ENCODE assay signal across 25 cellular contexts in genomic region chr5:151118898-151119600, GRCh38. TPM values are rescaled to one million over a fixed set of nuclear protein-coding genes. Genes with fewer than 3 reads are reported as not detected.
DNase-seq lines count a peak whose midpoint lies in the region; ATAC-seq and TF ChIP-seq lines count a peak whose summit lies in the region.
"Had no signal": no experiment of that assay in that cellular context is flagged by ENCODE, and none has a peak within 500 bp of the region (broad histone marks: within the 10 kb centered on the region; RNA-seq: fewer than 3 reads in every experiment).

No MANE protein-coding gene starts in this region.

- TF ChIP-seq CTCF in Peyer's patch (IDR thresholded peaks at IDR 0.05) = no peak
- TF ChIP-seq CTCF in chondrocyte (IDR thresholded peaks at IDR 0.05) = no peak
- no peak for TF ChIP-seq CTCF in CD14-positive monocyte (IDR thresholded peaks at IDR 0.05)

- peaks cover 0 to 51% (median 0%) of the 10 kb centered on the region in 3 donors for H3K36me3 ChIP-seq in Peyer's patch
- H3K36me3 ChIP-seq: breast epithelium had no signal

- H3K36me3 Mint-ChIP-seq in activated T-cell treated with anti-CD3 and anti-CD28 coated beads, Interleukin-2, amount 50 U/mL, for 24 hours (ENCODE audit: low read depth) = peaks cover 94% of the 10 kb centered on the region
- H3K36me3 Mint-ChIP-seq in activated T-cell treated with anti-CD3 and anti-CD28 coated beads, Interleukin-2, amount 50 U/mL, for 4 hours (ENCODE audit: insufficient read depth) = peaks cover 37% of the 10 kb centered on the region
- peaks cover 49% of the 10 kb centered on the region for H3K36me3 Mint-ChIP-seq in chondrocyte (ENCODE audit: low read depth)
- peaks cover 100% of the 10 kb centered on the region for H3K36me3 Mint-ChIP-seq in stimulated activated effector memory CD8-positive, alpha-beta T cell treated with anti-CD3 and anti-CD28 coated beads, Interleukin-12 subunit alpha, Interleukin-12 subunit beta, amount 100 ng/mL, for 72 hours
- H3K36me3 Mint-ChIP-seq in CD14-positive monocyte = peaks cover 74 to 82% of the 10 kb centered on the region in 2 donors

- no peaks in the 10 kb centered on the region for H3K27me3 ChIP-seq in Peyer's patch
- H3K27me3 ChIP-seq: BE2C, breast epithelium, SJCRH30 had no signal

- no peak overlapping the region for H3K4me3 Mint-ChIP-seq in activated T-cell treated with anti-CD3 and anti-CD28 coated beads, Interleukin-2, amount 50 U/mL, for 24 hours
- H3K4me3 Mint-ChIP-seq in activated T-cell treated with anti-CD3 and anti-CD28 coated beads, Interleukin-2, amount 50 U/mL, for 4 hours = no peak overlapping the region
- H3K4me3 Mint-ChIP-seq in chondrocyte (ENCODE audit: unreplicated experiment) (no peak overlapping the region), CD14-positive monocyte (no peak overlapping the region)
- no peak overlapping the region for H3K4me3 Mint-ChIP-seq in stimulated activated effector memory CD8-positive, alpha-beta T cell treated with anti-CD3 and anti-CD28 coated beads, Interleukin-12 subunit alpha, Interleukin-12 subunit beta, amount 100 ng/mL, for 72 hours

- H3K27ac ChIP-seq in Peyer's patch = peak overlapping the region in 3 of 4 donors; percentile 17 to 74 (median 72)
- H3K27ac ChIP-seq: A549, breast epithelium, SJCRH30 had no signal

- peaks cover 27% of the 10 kb centered on the region for H3K4me1 Mint-ChIP-seq in activated T-cell treated with anti-CD3 and anti-CD28 coated beads, Interleukin-2, amount 50 U/mL, for 24 hours (ENCODE audit: low read depth)
- peaks cover 11% of the 10 kb centered on the region for H3K4me1 Mint-ChIP-seq in activated T-cell treated with anti-CD3 and anti-CD28 coated beads, Interleukin-2, amount 50 U/mL, for 4 hours (ENCODE audit: low read depth)
- H3K4me1 Mint-ChIP-seq in chondrocyte (ENCODE audit: low read depth) (peaks cover 2% of the 10 kb centered on the region), CD14-positive monocyte (peaks cover 10% of the 10 kb centered on the region)
- H3K4me1 Mint-ChIP-seq in stimulated activated effector memory CD8-positive, alpha-beta T cell treated with anti-CD3 and anti-CD28 coated beads, Interleukin-12 subunit alpha, Interleukin-12 subunit beta, amount 100 ng/mL, for 72 hours = peaks cover 22% of the 10 kb centered on the region

- no peak overlapping the region for H3K4me3 ChIP-seq in Peyer's patch
- H3K4me3 ChIP-seq: A549, breast epithelium, HAP-1, SJCRH30 had no signal

- ATAC-seq in activated T-cell treated with anti-CD3 and anti-CD28 coated beads, Interleukin-2, amount 50 U/mL, for 4 hours = no peak
- ATAC-seq in stimulated activated effector memory CD8-positive, alpha-beta T cell treated with anti-CD3 and anti-CD28 coated beads, Interleukin-12 subunit alpha, Interleukin-12 subunit beta, amount 100 ng/mL, for 72 hours = no peak
- ATAC-seq in GM21737 (IDR thresholded peaks at IDR 0.05; ENCODE audit: unreplicated experiment) = no peak
- ATAC-seq: A549, Panc1 had no signal

- DNase-seq in activated T-cell treated with anti-CD3 and anti-CD28 coated beads, Interleukin-2, amount 50 U/mL, for 24 hours = no peak
- DNase-seq in activated T-cell treated with anti-CD3 and anti-CD28 coated beads, Interleukin-2, amount 50 U/mL, for 4 hours = no peak
- DNase-seq in Peyer's patch = peak in 1 of 3 donors; percentile 69
- DNase-seq in chondrocyte (ENCODE audit: low spot score) = no peak
- no peak for DNase-seq in stimulated activated effector memory CD8-positive, alpha-beta T cell treated with anti-CD3 and anti-CD28 coated beads, Interleukin-12 subunit alpha, Interleukin-12 subunit beta, amount 100 ng/mL, for 72 hours (ENCODE audit: low spot score in 2 of 2)
- DNase-seq in LoVo (ENCODE audit: low spot score) = no peak
- no peak for DNase-seq in CD14-positive monocyte (ENCODE audit: low spot score)
- DNase-seq: activated CD4-positive, alpha-beta T cell treated with anti-CD3 and anti-CD28 coated beads for 48 hours; BE2C; cortex of kidney; KBM-7; kidney glomerular epithelial cell; mesenchymal stem cell; NCI-H146; NCI-H2171; NCI-H524; retina; SJCRH30; stimulated activated CD4-positive, alpha-beta T cell treated with anti-CD3 and anti-CD28 coated beads, Interleukin-4, amount 100 ng/mL, for 1 hour; T-helper 1 cell had no signal

- no peaks in the 10 kb centered on the region for H3K27me3 Mint-ChIP-seq in activated T-cell treated with anti-CD3 and anti-CD28 coated beads, Interleukin-2, amount 50 U/mL, for 24 hours
- H3K27me3 Mint-ChIP-seq in activated T-cell treated with anti-CD3 and anti-CD28 coated beads, Interleukin-2, amount 50 U/mL, for 4 hours (ENCODE audit: low read depth) = no peaks in the 10 kb centered on the region
- H3K27me3 Mint-ChIP-seq in chondrocyte (ENCODE audit: low read depth) (no peaks in the 10 kb centered on the region), CD14-positive monocyte (ENCODE audit: low read depth in 3 of 3) (no peaks in the 10 kb centered on the region)

- no peaks in the 10 kb centered on the region for H3K9me3 Mint-ChIP-seq in activated T-cell treated with anti-CD3 and anti-CD28 coated beads, Interleukin-2, amount 50 U/mL, for 24 hours
- no peaks in the 10 kb centered on the region for H3K9me3 Mint-ChIP-seq in activated T-cell treated with anti-CD3 and anti-CD28 coated beads, Interleukin-2, amount 50 U/mL, for 4 hours
- no peaks in the 10 kb centered on the region for H3K9me3 Mint-ChIP-seq in chondrocyte (ENCODE audit: low read depth)
- no peaks in the 10 kb centered on the region for H3K9me3 Mint-ChIP-seq in stimulated activated effector memory CD8-positive, alpha-beta T cell treated with anti-CD3 and anti-CD28 coated beads, Interleukin-12 subunit alpha, Interleukin-12 subunit beta, amount 100 ng/mL, for 72 hours
- no peaks in the 10 kb centered on the region for H3K9me3 Mint-ChIP-seq in CD14-positive monocyte

- intact Hi-C loops in CD14-positive monocyte (cut with micrococcal nuclease) = no loop called here

- peak overlapping the region; percentile 72 for H3K27ac Mint-ChIP-seq in activated T-cell treated with anti-CD3 and anti-CD28 coated beads, Interleukin-2, amount 50 U/mL, for 24 hours
- H3K27ac Mint-ChIP-seq in chondrocyte (ENCODE audit: unreplicated experiment) (peak overlapping the region; percentile 41), CD14-positive monocyte (peak overlapping the region in 2 of 7 donors; percentile 60 to 61)
- peak overlapping the region; percentile 89 for H3K27ac Mint-ChIP-seq in stimulated activated effector memory CD8-positive, alpha-beta T cell treated with anti-CD3 and anti-CD28 coated beads, Interleukin-12 subunit alpha, Interleukin-12 subunit beta, amount 100 ng/mL, for 72 hours

- TF ChIP-seq POLR2A in Peyer's patch (IDR thresholded peaks at IDR 0.05) = peak in 1 of 2 donors; percentile 74

- peaks cover 0 to 21% (median 12%) of the 10 kb centered on the region in 4 donors for H3K4me1 ChIP-seq in Peyer's patch
- H3K4me1 ChIP-seq: BE2C, HAP-1, SJCRH30 had no signal

- H3K9me3 ChIP-seq in Peyer's patch = no peaks in the 10 kb centered on the region
- H3K9me3 ChIP-seq: A549, BE2C, breast epithelium, HAP-1, SJCRH30 had no signal

RNA-seq across cellular contexts. Expression of gene TNIP1, which starts 38.2 kb away (rescaled TPM):
- total RNA-seq in activated T-cell treated with anti-CD3 and anti-CD28 coated beads, Interleukin-2, amount 50 U/mL, for 4 hours = 100 to 1,000 TPM; 199 to 329 (median 211) TPM
- total RNA-seq in Peyer's patch (100 to 1,000 TPM; 191 to 352 (median 266) TPM), chondrocyte (47.2 to 75.6 TPM (median 74.0 TPM) in 3 replicates)
- 10 to 100 TPM; 30.8 to 46.4 TPM for polyA plus RNA-seq in CD14-positive monocyte

RNA-seq across cellular contexts. Expression of gene ANXA6, which starts 38.5 kb away (rescaled TPM):
- 100 to 1,000 TPM; 102 to 156 (median 128) TPM for total RNA-seq in activated T-cell treated with anti-CD3 and anti-CD28 coated beads, Interleukin-2, amount 50 U/mL, for 4 hours
- total RNA-seq in Peyer's patch (100 to 1,000 TPM in 1 of 4 donors, 10 to 100 TPM in 3; 11.2 to 228 (median 30.1) TPM), chondrocyte (333 to 456 TPM (median 450 TPM) in 3 replicates)
- polyA plus RNA-seq in CD14-positive monocyte = 100 to 1,000 TPM in 1 of 2 donors, 10 to 100 TPM in 1; 93.5 to 124 TPM
